10 cellular contexts compared by ENCODE assay signal in the genomic region with DNA sequence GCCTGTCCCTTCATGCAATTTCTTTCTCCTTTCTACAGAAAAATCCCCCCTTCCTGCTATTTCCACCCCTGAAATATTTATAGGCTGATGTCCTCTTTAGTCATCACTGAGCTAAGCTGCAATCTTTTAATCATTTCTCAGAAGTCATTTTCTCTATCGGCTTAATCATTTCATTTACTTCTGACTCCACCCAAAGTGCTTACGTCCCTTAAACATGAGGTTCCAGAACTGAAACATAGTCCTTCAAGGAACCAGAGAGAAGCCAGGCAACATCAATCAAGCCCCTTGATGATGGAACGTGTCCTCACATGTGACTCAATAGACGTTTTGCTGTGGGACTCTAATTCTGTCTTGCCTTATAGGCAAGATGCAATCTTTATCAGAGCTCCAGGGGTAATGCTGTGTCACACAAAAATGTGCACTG.
DNase-seq lines count a peak whose midpoint lies in the region; ATAC-seq, FAIRE-seq and TF ChIP-seq lines count a peak whose summit lies in the region.
"Had no signal": no experiment of that assay in that cellular context is flagged by ENCODE, and none has a peak within 500 bp of the region (broad histone marks: within the 10 kb centered on the region; RNA-seq: fewer than 3 reads in every experiment).

No MANE protein-coding gene starts in this region.

- POLR2A ChIA-PET in A549 (lab: Yijun Ruan, JAX) = interaction anchor here (0.7 to 1.7 kb wide), 5 partner anchors 65 to 371 kb away, joined by 3 to 8 read pairs (median 6); a partner anchor contains a TSS

- DNase-seq in A549 (ENCODE audit: low read depth in 1 of 2, low spot score in 1 of 2) (peak in 1 of 2 experiments; percentile 80), H54 (ENCODE audit: insufficient read length, low spot score) (no peak), fibroblast of the aortic adventitia (ENCODE audit: low read depth) (peak; percentile 91), SHP77 treated with DMSO at 0.1 percent for 48 hours (lab: John Stamatoyannopoulos, UW) (no peak)
- no peak for DNase-seq in central memory CD4-positive, alpha-beta T cell
- DNase-seq: NCI-H1436 had no signal

- CTCF ChIA-PET in A549 (lab: Yijun Ruan, JAX) = interaction anchor here (0.9 to 1.2 kb wide), 5 partner anchors 14 to 133 kb away, joined by 3 to 4 read pairs (median 3); no protein-coding TSS in a partner anchor

- peak; percentile 64 to 66; a peak in 5 of 6 replicates for ATAC-seq in A549
- ATAC-seq in GM18520 (IDR thresholded peaks at IDR 0.05; ENCODE audit: unreplicated experiment) = no peak
- no peak for ATAC-seq in GM21447 (IDR thresholded peaks at IDR 0.05; ENCODE audit: unreplicated experiment)

- peaks cover 47% of the 10 kb centered on the region for H3K4me1 ChIP-seq in A549

- H3K4me2 ChIP-seq in A549 = peak overlapping the region; percentile 38

- peak in 1 of 2 experiments; percentile 10; a peak in 1 of 5 replicates for TF ChIP-seq RAD21 in A549 (conservative IDR thresholded peaks at IDR 0.05 in 1 of 2, IDR thresholded peaks at IDR 0.05 in 1 of 2)

- TF ChIP-seq POLR2A in A549 (IDR thresholded peaks at IDR 0.05; ENCODE audit: low read length) = no peak
- TF ChIP-seq POLR2A in H54 (IDR thresholded peaks at IDR 0.05; ENCODE audit: low read depth, low read length) = no peak

- H3K27ac ChIP-seq in A549 = peak overlapping the region; percentile 58 to 82

- TF ChIP-seq CTCF in A549 (IDR thresholded peaks at IDR 0.05) (no peak), fibroblast of the aortic adventitia (IDR thresholded peaks at IDR 0.05; ENCODE audit: insufficient read depth, low read length) (no peak)

- TF ChIP-seq EP300 in A549 (IDR thresholded peaks at IDR 0.05) = peak; percentile 39 to 64; a peak in 2 of 5 replicates

- H3K4me3 ChIP-seq in A549 (no peak overlapping the region), fibroblast of the aortic adventitia (ENCODE audit: low read depth, low read length) (no peak overlapping the region)

- FAIRE-seq in A549 (lab: Jason Lieb, UNC) (no peak), H54 (lab: Jason Lieb, UNC) (peak; percentile 77), TTC549 (lab: Jason Lieb, UNC) (peak; percentile 40)
- FAIRE-seq: endometrium had no signal

- 9% methylated on average over 4 of the region's 4 CpGs for WGBS in A549 (ENCODE audit: missing lambda C conversion rate)

- H3K9me3 ChIP-seq in A549 = no peaks in the 10 kb centered on the region

TF ChIP-seq in A549, 52 proteins besides CTCF, POLR2A, EP300 and RAD21:
- TF ChIP-seq, protein P1, sequence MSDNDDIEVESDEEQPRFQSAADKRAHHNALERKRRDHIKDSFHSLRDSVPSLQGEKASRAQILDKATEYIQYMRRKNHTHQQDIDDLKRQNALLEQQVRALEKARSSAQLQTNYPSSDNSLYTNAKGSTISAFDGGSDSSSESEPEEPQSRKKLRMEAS (IDR thresholded peaks at IDR 0.05) = no peak
- TF ChIP-seq SREBF2 (IDR thresholded peaks at IDR 0.05) = no peak
- TF ChIP-seq FOSL2 (IDR thresholded peaks at IDR 0.05) = peak; percentile 10; the same call in 1 of the 2 replicates
- peak; percentile 51 for TF ChIP-seq FOSL2 (CRISPR knock-in tag; IDR thresholded peaks at IDR 0.05)
- 0 out of 4 replicates have a peak, but pooled peaks of 1 of the 2 experiments have one; percentile 6 for TF ChIP-seq CEBPB (IDR thresholded peaks at IDR 0.05)
- TF ChIP-seq JUNB (IDR thresholded peaks at IDR 0.05) = peak; percentile 70
- no peak for TF ChIP-seq HDAC2 (IDR thresholded peaks at IDR 0.05)

Comparison
In these comparisons a context has a peak if more than half of its experiments do, and no peak if none do; other contexts are left out.
1. ATAC-seq: peak in A549 (2 of 2); none in GM18520 (single experiment) and GM21447 (single experiment).